In genomic region chr16:67649494-67649931, GRCh38 we compare ENCODE assay signal across 1 cellular context.
TF ChIP-seq lines count a peak whose summit lies in the region.

No MANE protein-coding gene starts in this region.

TF ChIP-seq in HepG2, 621 proteins besides CTCF, POLR2A, EP300 and RAD21:
- TF ChIP-seq, protein P1, sequence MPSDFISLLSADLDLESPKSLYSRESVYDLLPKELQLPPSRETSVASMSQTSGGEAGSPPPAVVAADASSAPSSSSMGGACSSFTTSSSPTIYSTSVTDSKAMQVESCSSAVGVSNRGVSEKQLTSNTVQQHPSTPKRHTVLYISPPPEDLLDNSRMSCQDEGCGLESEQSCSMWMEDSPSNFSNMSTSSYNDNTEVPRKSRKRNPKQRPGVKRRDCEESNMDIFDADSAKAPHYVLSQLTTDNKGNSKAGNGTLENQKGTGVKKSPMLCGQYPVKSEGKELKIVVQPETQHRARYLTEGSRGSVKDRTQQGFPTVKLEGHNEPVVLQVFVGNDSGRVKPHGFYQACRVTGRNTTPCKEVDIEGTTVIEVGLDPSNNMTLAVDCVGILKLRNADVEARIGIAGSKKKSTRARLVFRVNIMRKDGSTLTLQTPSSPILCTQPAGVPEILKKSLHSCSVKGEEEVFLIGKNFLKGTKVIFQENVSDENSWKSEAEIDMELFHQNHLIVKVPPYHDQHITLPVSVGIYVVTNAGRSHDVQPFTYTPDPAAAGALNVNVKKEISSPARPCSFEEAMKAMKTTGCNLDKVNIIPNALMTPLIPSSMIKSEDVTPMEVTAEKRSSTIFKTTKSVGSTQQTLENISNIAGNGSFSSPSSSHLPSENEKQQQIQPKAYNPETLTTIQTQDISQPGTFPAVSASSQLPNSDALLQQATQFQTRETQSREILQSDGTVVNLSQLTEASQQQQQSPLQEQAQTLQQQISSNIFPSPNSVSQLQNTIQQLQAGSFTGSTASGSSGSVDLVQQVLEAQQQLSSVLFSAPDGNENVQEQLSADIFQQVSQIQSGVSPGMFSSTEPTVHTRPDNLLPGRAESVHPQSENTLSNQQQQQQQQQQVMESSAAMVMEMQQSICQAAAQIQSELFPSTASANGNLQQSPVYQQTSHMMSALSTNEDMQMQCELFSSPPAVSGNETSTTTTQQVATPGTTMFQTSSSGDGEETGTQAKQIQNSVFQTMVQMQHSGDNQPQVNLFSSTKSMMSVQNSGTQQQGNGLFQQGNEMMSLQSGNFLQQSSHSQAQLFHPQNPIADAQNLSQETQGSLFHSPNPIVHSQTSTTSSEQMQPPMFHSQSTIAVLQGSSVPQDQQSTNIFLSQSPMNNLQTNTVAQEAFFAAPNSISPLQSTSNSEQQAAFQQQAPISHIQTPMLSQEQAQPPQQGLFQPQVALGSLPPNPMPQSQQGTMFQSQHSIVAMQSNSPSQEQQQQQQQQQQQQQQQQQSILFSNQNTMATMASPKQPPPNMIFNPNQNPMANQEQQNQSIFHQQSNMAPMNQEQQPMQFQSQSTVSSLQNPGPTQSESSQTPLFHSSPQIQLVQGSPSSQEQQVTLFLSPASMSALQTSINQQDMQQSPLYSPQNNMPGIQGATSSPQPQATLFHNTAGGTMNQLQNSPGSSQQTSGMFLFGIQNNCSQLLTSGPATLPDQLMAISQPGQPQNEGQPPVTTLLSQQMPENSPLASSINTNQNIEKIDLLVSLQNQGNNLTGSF (CRISPR knock-in tag; IDR thresholded peaks at IDR 0.05) = 0 out of 2 replicates have a peak, but pooled peaks have one; percentile 20
- TF ChIP-seq KLF12 (CRISPR knock-in tag; IDR thresholded peaks at IDR 0.05; ENCODE audit: borderline replicate concordance) (0 out of 2 replicates have a peak, but pooled peaks have one; percentile 36), HNRNPK (IDR thresholded peaks at IDR 0.05; ENCODE audit: low read depth, low read length, poor library complexity, severe bottlenecking) (peak; percentile 12), ZNF180 (CRISPR knock-in tag; IDR thresholded peaks at IDR 0.05; ENCODE audit: borderline replicate concordance, low read depth) (no peak), ZNF510 (CRISPR knock-in tag; IDR thresholded peaks at IDR 0.05; ENCODE audit: low read depth) (no peak), HOXA3 (CRISPR knock-in tag; IDR thresholded peaks at IDR 0.05) (peak; percentile 28; the same call in 1 of the 2 replicates), FOXM1 (CRISPR knock-in tag; IDR thresholded peaks at IDR 0.05) (0 out of 2 replicates have a peak, but pooled peaks have one; percentile 37), FOXA1 (IDR thresholded peaks at IDR 0.05) (no peak), FOXA1 (CRISPR knock-in tag; IDR thresholded peaks at IDR 0.05) (no peak), HNF1B (CRISPR knock-in tag; IDR thresholded peaks at IDR 0.05) (0 out of 2 replicates have a peak, but pooled peaks have one; percentile 14), ZNF589 (CRISPR knock-in tag; conservative IDR thresholded peaks at IDR 0.05) (no peak), ZKSCAN1 (IDR thresholded peaks at IDR 0.05; ENCODE audit: low read length) (no peak), FOXO1 (CRISPR knock-in tag; IDR thresholded peaks at IDR 0.05) (no peak)
- TF ChIP-seq, protein P2, sequence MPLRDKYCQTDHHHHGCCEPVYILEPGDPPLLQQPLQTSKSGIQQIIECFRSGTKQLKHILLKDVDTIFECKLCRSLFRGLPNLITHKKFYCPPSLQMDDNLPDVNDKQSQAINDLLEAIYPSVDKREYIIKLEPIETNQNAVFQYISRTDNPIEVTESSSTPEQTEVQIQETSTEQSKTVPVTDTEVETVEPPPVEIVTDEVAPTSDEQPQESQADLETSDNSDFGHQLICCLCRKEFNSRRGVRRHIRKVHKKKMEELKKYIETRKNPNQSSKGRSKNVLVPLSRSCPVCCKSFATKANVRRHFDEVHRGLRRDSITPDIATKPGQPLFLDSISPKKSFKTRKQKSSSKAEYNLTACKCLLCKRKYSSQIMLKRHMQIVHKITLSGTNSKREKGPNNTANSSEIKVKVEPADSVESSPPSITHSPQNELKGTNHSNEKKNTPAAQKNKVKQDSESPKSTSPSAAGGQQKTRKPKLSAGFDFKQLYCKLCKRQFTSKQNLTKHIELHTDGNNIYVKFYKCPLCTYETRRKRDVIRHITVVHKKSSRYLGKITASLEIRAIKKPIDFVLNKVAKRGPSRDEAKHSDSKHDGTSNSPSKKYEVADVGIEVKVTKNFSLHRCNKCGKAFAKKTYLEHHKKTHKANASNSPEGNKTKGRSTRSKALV (CRISPR knock-in tag; IDR thresholded peaks at IDR 0.05) = peak; percentile 57; the same call in 1 of the 2 replicates
- TF ChIP-seq, protein P3, sequence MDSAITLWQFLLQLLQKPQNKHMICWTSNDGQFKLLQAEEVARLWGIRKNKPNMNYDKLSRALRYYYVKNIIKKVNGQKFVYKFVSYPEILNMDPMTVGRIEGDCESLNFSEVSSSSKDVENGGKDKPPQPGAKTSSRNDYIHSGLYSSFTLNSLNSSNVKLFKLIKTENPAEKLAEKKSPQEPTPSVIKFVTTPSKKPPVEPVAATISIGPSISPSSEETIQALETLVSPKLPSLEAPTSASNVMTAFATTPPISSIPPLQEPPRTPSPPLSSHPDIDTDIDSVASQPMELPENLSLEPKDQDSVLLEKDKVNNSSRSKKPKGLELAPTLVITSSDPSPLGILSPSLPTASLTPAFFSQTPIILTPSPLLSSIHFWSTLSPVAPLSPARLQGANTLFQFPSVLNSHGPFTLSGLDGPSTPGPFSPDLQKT (CRISPR knock-in tag; IDR thresholded peaks at IDR 0.05; ENCODE audit: borderline replicate concordance) = peak; percentile 37; the same call in 1 of the 2 replicates
TF ChIP-seq in HepG2: peak in this region for 8.
